In the genomic region with DNA sequence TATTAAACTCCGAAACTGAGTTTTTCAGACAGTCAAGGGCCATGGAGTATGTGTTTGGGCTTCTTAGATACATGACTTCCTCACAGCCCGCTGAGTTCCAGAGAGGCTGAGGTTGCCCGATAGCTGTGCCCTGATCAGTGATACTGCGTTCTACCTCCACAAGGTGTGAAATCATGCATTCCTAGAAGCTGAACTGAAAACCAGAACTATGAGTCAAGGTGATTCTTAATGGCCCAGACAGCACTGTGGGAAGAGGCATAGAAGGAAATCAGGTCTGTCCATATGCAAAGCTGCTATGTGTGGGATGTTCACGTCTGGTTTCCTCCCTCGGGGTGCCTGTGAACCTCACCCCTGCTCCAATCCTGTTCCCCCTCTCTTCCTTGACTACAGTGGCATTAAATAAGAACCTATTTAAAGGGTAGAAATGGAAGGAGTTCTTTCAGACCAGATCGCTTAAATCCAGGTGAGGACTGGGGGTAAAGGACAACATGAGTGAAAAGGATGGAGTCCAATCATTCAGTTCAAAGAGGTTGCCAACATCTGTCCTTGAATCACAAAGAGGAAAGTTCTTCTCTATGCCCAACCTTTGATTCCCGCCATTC, we compare ENCODE assay signal across 9 cellular contexts.
A peak's percentile ranks its signal among the peaks of the same experiment; 100 is the strongest.
DNase-seq lines count a peak whose midpoint lies in the region; ATAC-seq, FAIRE-seq and TF ChIP-seq lines count a peak whose summit lies in the region.
"Had no signal": no experiment of that assay in that cellular context is flagged by ENCODE, and none has a peak within 500 bp of the region (broad histone marks: within the 10 kb centered on the region; RNA-seq: fewer than 3 reads in every experiment).

No MANE protein-coding gene starts in this region.

- TF ChIP-seq CTCF in CD14-positive monocyte (IDR thresholded peaks at IDR 0.05), result no peak

- H3K27ac Mint-ChIP-seq in CD14-positive monocyte, result peak overlapping the region in 5 of 7 donors; percentile 3 to 78 (median 58)
- peak overlapping the region; percentile 64 for H3K27ac Mint-ChIP-seq in activated naive CD8-positive, alpha-beta T cell treated with anti-CD3 and anti-CD28 coated beads, Interleukin-2, amount 10 ng/mL, durations not matched to agents 7 days and 5 days

- H3K27me3 Mint-ChIP-seq in CD14-positive monocyte (ENCODE audit: low read depth in 3 of 3), result peaks cover 0 to 1% (median 0%) of the 10 kb centered on the region in 3 donors
- H3K27me3 Mint-ChIP-seq in activated naive CD8-positive, alpha-beta T cell treated with anti-CD3 and anti-CD28 coated beads, Interleukin-2, amount 10 ng/mL, durations not matched to agents 7 days and 5 days, result peaks cover 4% of the 10 kb centered on the region
- H3K27me3 Mint-ChIP-seq: naive thymus-derived CD8-positive, alpha-beta T cell had no signal

- ATAC-seq in GM19468 (IDR thresholded peaks at IDR 0.05; ENCODE audit: extremely low read depth, unreplicated experiment), result peak; percentile 79
- ATAC-seq in HG03469 (IDR thresholded peaks at IDR 0.05; ENCODE audit: unreplicated experiment), result peak; percentile 55
- peak; percentile 40 for ATAC-seq in activated naive CD8-positive, alpha-beta T cell treated with anti-CD3 and anti-CD28 coated beads, Interleukin-2, amount 10 ng/mL, durations not matched to agents 7 days and 5 days (ENCODE audit: low read depth)

- H3K4me1 Mint-ChIP-seq in CD14-positive monocyte, result peaks cover 48% of the 10 kb centered on the region
- peaks cover 44% of the 10 kb centered on the region for H3K4me1 Mint-ChIP-seq in activated naive CD8-positive, alpha-beta T cell treated with anti-CD3 and anti-CD28 coated beads, Interleukin-2, amount 10 ng/mL, durations not matched to agents 7 days and 5 days

- no peak for DNase-seq in CD14-positive monocyte (ENCODE audit: low spot score)
- no peak for DNase-seq in activated naive CD8-positive, alpha-beta T cell treated with anti-CD3 and anti-CD28 coated beads, Interleukin-2, amount 10 ng/mL, durations not matched to agents 7 days and 5 days
- DNase-seq in stimulated activated CD8-positive, alpha-beta memory T cell treated with anti-CD3 and anti-CD28 coated beads, Interleukin-7, amount 100 ng/mL, for 24 hours (ENCODE audit: low read depth), result peak; percentile 8
- no peak for DNase-seq in frontal cortex (ENCODE audit: low spot score in 2 of 2)
- no peak for DNase-seq in NCI-H1436 (lab: John Stamatoyannopoulos, UW)
- DNase-seq in G401 (ENCODE audit: low spot score), result no peak

- peaks cover 2 to 6% of the 10 kb centered on the region in 2 donors for H3K36me3 Mint-ChIP-seq in CD14-positive monocyte
- H3K36me3 Mint-ChIP-seq in activated naive CD8-positive, alpha-beta T cell treated with anti-CD3 and anti-CD28 coated beads, Interleukin-2, amount 10 ng/mL, durations not matched to agents 7 days and 5 days, result peaks cover 8% of the 10 kb centered on the region
- H3K36me3 Mint-ChIP-seq: naive thymus-derived CD8-positive, alpha-beta T cell had no signal

- peaks cover 0 to 2% (median 0%) of the 10 kb centered on the region in 7 donors for H3K9me3 Mint-ChIP-seq in CD14-positive monocyte
- H3K9me3 Mint-ChIP-seq in activated naive CD8-positive, alpha-beta T cell treated with anti-CD3 and anti-CD28 coated beads, Interleukin-2, amount 10 ng/mL, durations not matched to agents 7 days and 5 days, result no peaks in the 10 kb centered on the region
- H3K9me3 Mint-ChIP-seq: naive thymus-derived CD8-positive, alpha-beta T cell had no signal

- in situ Hi-C loops in G401 (cut with HindIII; ENCODE audit: low sequenced_read_pairs), result no loop called here

- intact Hi-C loops in CD14-positive monocyte (cut with micrococcal nuclease), result no loop called here

- POLR2A ChIA-PET in activated naive CD8-positive, alpha-beta T cell treated with anti-CD3 and anti-CD28 coated beads, Interleukin-2, amount 10 ng/mL, durations not matched to agents 7 days and 5 days (lab: Charles Lee), result interaction anchor here (1.1 kb wide), 1 partner anchor 48 kb away, joined by 3 read pairs; no protein-coding TSS in a partner anchor

- no peak overlapping the region for H3K4me3 Mint-ChIP-seq in CD14-positive monocyte
- peak overlapping the region; percentile 49 for H3K4me3 Mint-ChIP-seq in activated naive CD8-positive, alpha-beta T cell treated with anti-CD3 and anti-CD28 coated beads, Interleukin-2, amount 10 ng/mL, durations not matched to agents 7 days and 5 days

- FAIRE-seq in frontal cortex (lab: Jason Lieb, UNC), result no peak
